In genomic region chr6:8434727-8435092, GRCh38 we compare ENCODE assay signal across 2 cellular contexts.
TF ChIP-seq lines count a peak whose summit lies in the region.

No MANE protein-coding gene starts in this region.

TF ChIP-seq in H1, 55 proteins besides CTCF, POLR2A, EP300 and RAD21 (continued from another document):
- no peak for TF ChIP-seq YY1 (IDR thresholded peaks at IDR 0.05; ENCODE audit: low read depth, low read length)
- no peak for TF ChIP-seq KDM5A (IDR thresholded peaks at IDR 0.05; ENCODE audit: low read length)
- no peak for TF ChIP-seq CHD1 (IDR thresholded peaks at IDR 0.05; ENCODE audit: low read depth, low read length)
- no peak for TF ChIP-seq CTBP2 (IDR thresholded peaks at IDR 0.05; ENCODE audit: borderline replicate concordance, insufficient read depth, insufficient read length, low read length)
- no peak for TF ChIP-seq RBBP5 (IDR thresholded peaks at IDR 0.05; ENCODE audit: borderline replicate concordance, low read depth, low read length)
- no peak for TF ChIP-seq FOSL1 (IDR thresholded peaks at IDR 0.05; ENCODE audit: insufficient read depth, low read depth, low read length)
- TF ChIP-seq CEBPB (IDR thresholded peaks at IDR 0.05; ENCODE audit: low read depth, low read length) = no peak
- no peak for TF ChIP-seq TEAD4 (IDR thresholded peaks at IDR 0.05; ENCODE audit: low read depth, low read length)
- no peak for TF ChIP-seq GTF2F1 (IDR thresholded peaks at IDR 0.05; ENCODE audit: borderline replicate concordance, low read depth, low read length)
- TF ChIP-seq SUZ12 (IDR thresholded peaks at IDR 0.05; ENCODE audit: low read length) = no peak
- no peak for TF ChIP-seq RNF2 (IDR thresholded peaks at IDR 0.05; ENCODE audit: borderline replicate concordance, low read depth, low read length, missing control alignments, poor library complexity, severe bottlenecking)

TF ChIP-seq in neural cell, 6 proteins besides CTCF, POLR2A, EP300 and RAD21 (continued from another document):
- TF ChIP-seq REST (IDR thresholded peaks at IDR 0.05; ENCODE audit: borderline replicate concordance) = no peak
- TF ChIP-seq TAF1 (IDR thresholded peaks at IDR 0.05; ENCODE audit: low read depth) = no peak
- no peak for TF ChIP-seq SMC3 (conservative IDR thresholded peaks at IDR 0.05; ENCODE audit: poor library complexity)
